ENCODE assay signal across 10 cellular contexts in genomic region chr10:102781921-102782542, GRCh38. TPM values are rescaled to one million over a fixed set of nuclear protein-coding genes. Genes with fewer than 3 reads are reported as not detected.
DNase-seq lines count a peak whose midpoint lies in the region; ATAC-seq, FAIRE-seq and TF ChIP-seq lines count a peak whose summit lies in the region.
"Had no signal": no experiment of that assay in that cellular context is flagged by ENCODE, and none has a peak within 500 bp of the region (broad histone marks: within the 10 kb centered on the region; RNA-seq: fewer than 3 reads in every experiment).

No MANE protein-coding gene starts in this region.

- H3K4me1 Mint-ChIP-seq in activated CD4-positive, alpha-beta memory T cell treated with anti-CD3 and anti-CD28 coated beads, Interleukin-2, amount 10 ng/mL, durations not matched to agents 7 days and 5 days: peaks cover 10% of the 10 kb centered on the region
- H3K4me1 Mint-ChIP-seq in activated CD4-positive, alpha-beta T cell treated with anti-CD3 and anti-CD28 coated beads, Interleukin-2, amount 10 ng/mL, durations not matched to agents 7 days and 5 days: peaks cover 20% of the 10 kb centered on the region

- peak; percentile 49 for ATAC-seq in body of pancreas
- peak; percentile 56 for ATAC-seq in left ventricle myocardium superior
- ATAC-seq: naive thymus-derived CD4-positive, alpha-beta T cell had no signal

- H3K4me3 ChIP-seq in body of pancreas (no peak overlapping the region), sigmoid colon (no peak overlapping the region)

- H3K9me3 ChIP-seq in body of pancreas (no peaks in the 10 kb centered on the region), sigmoid colon (no peaks in the 10 kb centered on the region)

- H3K27me3 ChIP-seq in body of pancreas (no peaks in the 10 kb centered on the region), sigmoid colon (no peaks in the 10 kb centered on the region)

- no peak overlapping the region for H3K27ac Mint-ChIP-seq in activated CD4-positive, alpha-beta memory T cell treated with anti-CD3 and anti-CD28 coated beads, Interleukin-2, amount 10 ng/mL, durations not matched to agents 7 days and 5 days
- no peak overlapping the region for H3K27ac Mint-ChIP-seq in activated CD4-positive, alpha-beta T cell treated with anti-CD3 and anti-CD28 coated beads, Interleukin-2, amount 10 ng/mL, durations not matched to agents 7 days and 5 days

- FAIRE-seq in H54 (lab: Jason Lieb, UNC): no peak

- H3K4me1 ChIP-seq in body of pancreas (peaks cover 49% of the 10 kb centered on the region), sigmoid colon (peaks cover 0 to 98% (median 87%) of the 10 kb centered on the region in 4 donors)

- POLR2A ChIA-PET in activated CD4-positive, alpha-beta memory T cell treated with anti-CD3 and anti-CD28 coated beads, Interleukin-2, amount 10 ng/mL, durations not matched to agents 7 days and 5 days (lab: Charles Lee): no interaction called here
- POLR2A ChIA-PET in activated CD4-positive, alpha-beta T cell treated with anti-CD3 and anti-CD28 coated beads, Interleukin-2, amount 10 ng/mL, durations not matched to agents 7 days and 5 days (lab: Charles Lee): no interaction called here

- TF ChIP-seq POLR2A in H54 (IDR thresholded peaks at IDR 0.05; ENCODE audit: low read depth, low read length) (no peak), body of pancreas (IDR thresholded peaks at IDR 0.05) (no peak), sigmoid colon (IDR thresholded peaks at IDR 0.05) (no peak), erythroblast (IDR thresholded peaks at IDR 0.05; ENCODE audit: low read length) (no peak)

- no peak for TF ChIP-seq CTCF in body of pancreas (IDR thresholded peaks at IDR 0.05)
- TF ChIP-seq CTCF in sigmoid colon (IDR thresholded peaks at IDR 0.05): no peak

- WGBS in body of pancreas, 2 donors: 69 to 73% methylated on average over 6 of the region's 6 CpGs
- 86 to 88% methylated on average over 6 of the region's 6 CpGs for WGBS in sigmoid colon, 2 donors

- DNase-seq in H54 (ENCODE audit: insufficient read length, low spot score): peak; percentile 30
- no peak for DNase-seq in body of pancreas
- DNase-seq in left ventricle myocardium superior: no peak
- DNase-seq in sigmoid colon: no peak
- no peak for DNase-seq in stimulated activated CD4-positive, alpha-beta T cell treated with anti-CD3 and anti-CD28 coated beads, Interleukin-2, amount 100 ng/mL, for 24 hours
- DNase-seq in activated CD4-positive, alpha-beta memory T cell treated with anti-CD3 and anti-CD28 coated beads, Interleukin-2, amount 10 ng/mL, durations not matched to agents 7 days and 5 days: no peak
- no peak for DNase-seq in erythroblast (lab: John Stamatoyannopoulos, UW)
- DNase-seq in activated CD4-positive, alpha-beta T cell treated with anti-CD3 and anti-CD28 coated beads, Interleukin-2, amount 10 ng/mL, durations not matched to agents 7 days and 5 days: no peak
- DNase-seq: naive thymus-derived CD4-positive, alpha-beta T cell had no signal

- no peak overlapping the region for H3K4me3 Mint-ChIP-seq in activated CD4-positive, alpha-beta memory T cell treated with anti-CD3 and anti-CD28 coated beads, Interleukin-2, amount 10 ng/mL, durations not matched to agents 7 days and 5 days
- H3K4me3 Mint-ChIP-seq in activated CD4-positive, alpha-beta T cell treated with anti-CD3 and anti-CD28 coated beads, Interleukin-2, amount 10 ng/mL, durations not matched to agents 7 days and 5 days: no peak overlapping the region

- CTCF ChIA-PET in activated CD4-positive, alpha-beta memory T cell treated with anti-CD3 and anti-CD28 coated beads, Interleukin-2, amount 10 ng/mL, durations not matched to agents 7 days and 5 days (lab: Charles Lee): no interaction called here
- CTCF ChIA-PET in activated CD4-positive, alpha-beta T cell treated with anti-CD3 and anti-CD28 coated beads, Interleukin-2, amount 10 ng/mL, durations not matched to agents 7 days and 5 days (lab: Charles Lee): interaction anchor here (0.6 kb wide), 1 partner anchor 331 kb away, joined by 3 read pairs; no protein-coding TSS in a partner anchor

- H3K9me3 Mint-ChIP-seq in activated CD4-positive, alpha-beta memory T cell treated with anti-CD3 and anti-CD28 coated beads, Interleukin-2, amount 10 ng/mL, durations not matched to agents 7 days and 5 days: no peaks in the 10 kb centered on the region
- H3K9me3 Mint-ChIP-seq in activated CD4-positive, alpha-beta T cell treated with anti-CD3 and anti-CD28 coated beads, Interleukin-2, amount 10 ng/mL, durations not matched to agents 7 days and 5 days: no peaks in the 10 kb centered on the region
- H3K9me3 Mint-ChIP-seq: naive thymus-derived CD4-positive, alpha-beta T cell had no signal

- H3K27ac ChIP-seq in body of pancreas (peak overlapping the region in 3 of 4 donors; percentile 6 to 62 (median 50)), sigmoid colon (peak overlapping the region; percentile 84 to 99 (median 94))

- H3K36me3 Mint-ChIP-seq in activated CD4-positive, alpha-beta memory T cell treated with anti-CD3 and anti-CD28 coated beads, Interleukin-2, amount 10 ng/mL, durations not matched to agents 7 days and 5 days (ENCODE audit: low read depth): peaks cover 12% of the 10 kb centered on the region
- H3K36me3 Mint-ChIP-seq in activated CD4-positive, alpha-beta T cell treated with anti-CD3 and anti-CD28 coated beads, Interleukin-2, amount 10 ng/mL, durations not matched to agents 7 days and 5 days (ENCODE audit: low read depth): peaks cover 17% of the 10 kb centered on the region

- TF ChIP-seq EP300 in sigmoid colon (IDR thresholded peaks at IDR 0.05): no peak

- no peaks in the 10 kb centered on the region for H3K27me3 Mint-ChIP-seq in activated CD4-positive, alpha-beta memory T cell treated with anti-CD3 and anti-CD28 coated beads, Interleukin-2, amount 10 ng/mL, durations not matched to agents 7 days and 5 days
- H3K27me3 Mint-ChIP-seq in activated CD4-positive, alpha-beta T cell treated with anti-CD3 and anti-CD28 coated beads, Interleukin-2, amount 10 ng/mL, durations not matched to agents 7 days and 5 days: no peaks in the 10 kb centered on the region
- H3K27me3 Mint-ChIP-seq: naive thymus-derived CD4-positive, alpha-beta T cell had no signal

- intact Hi-C loops in body of pancreas (cut with DNase I) (no loop called here), left ventricle myocardium superior (cut with micrococcal nuclease) (no loop called here), sigmoid colon (cut with DNase I) (loop anchor here (2.0 kb wide), 1 partner anchor 19 kb away; no protein-coding TSS in a partner anchor)

- H3K36me3 ChIP-seq in body of pancreas (replicated peaks in 1 of 2; ENCODE audit: insufficient read depth in 1 of 2, low read depth in 2 of 2): no peaks in the 10 kb centered on the region
- H3K36me3 ChIP-seq in sigmoid colon: no peaks in the 10 kb centered on the region

RNA-seq across cellular contexts. Expression of gene WBP1L, which starts 38.3 kb away (rescaled TPM):
- 10 to 100 TPM; 30.6 to 55.4 TPM for total RNA-seq in body of pancreas
- total RNA-seq in left ventricle myocardium superior: 22.4 TPM
- 100 to 1,000 TPM in 2 of 4 donors, 10 to 100 TPM in 2; 83.8 to 148 (median 115) TPM for total RNA-seq in sigmoid colon
- 10 to 100 TPM; 22.9 to 39.3 (median 25.8) TPM for polyA plus RNA-seq in sigmoid colon
- total RNA-seq in activated CD4-positive, alpha-beta memory T cell treated with anti-CD3 and anti-CD28 coated beads, Interleukin-2, amount 10 ng/mL, durations not matched to agents 7 days and 5 days: 10 to 100 TPM; 31.7 to 31.9 TPM
- total RNA-seq in activated CD4-positive, alpha-beta T cell treated with anti-CD3 and anti-CD28 coated beads, Interleukin-2, amount 10 ng/mL, durations not matched to agents 7 days and 5 days: 10 to 100 TPM; 30.2 to 31.4 TPM

RNA-seq across cellular contexts. Expression of gene CYP17A1, which starts 55.2 kb away (rescaled TPM):
- total RNA-seq in body of pancreas: not detected
- total RNA-seq in left ventricle myocardium superior: not detected
- not detected for total RNA-seq in sigmoid colon
- polyA plus RNA-seq in sigmoid colon: 1 to 10 TPM in 1 of 3 donors, under 1 TPM in 1, not detected in 1; 0.92 to 3.0 TPM
- not detected for total RNA-seq in activated CD4-positive, alpha-beta memory T cell treated with anti-CD3 and anti-CD28 coated beads, Interleukin-2, amount 10 ng/mL, durations not matched to agents 7 days and 5 days
- not detected for total RNA-seq in activated CD4-positive, alpha-beta T cell treated with anti-CD3 and anti-CD28 coated beads, Interleukin-2, amount 10 ng/mL, durations not matched to agents 7 days and 5 days
- total RNA-seq: naive thymus-derived CD4-positive, alpha-beta T cell had no signal
- polyA plus RNA-seq: BJ; naive thymus-derived CD4-positive, alpha-beta T cell had no signal
